In the genomic region with DNA sequence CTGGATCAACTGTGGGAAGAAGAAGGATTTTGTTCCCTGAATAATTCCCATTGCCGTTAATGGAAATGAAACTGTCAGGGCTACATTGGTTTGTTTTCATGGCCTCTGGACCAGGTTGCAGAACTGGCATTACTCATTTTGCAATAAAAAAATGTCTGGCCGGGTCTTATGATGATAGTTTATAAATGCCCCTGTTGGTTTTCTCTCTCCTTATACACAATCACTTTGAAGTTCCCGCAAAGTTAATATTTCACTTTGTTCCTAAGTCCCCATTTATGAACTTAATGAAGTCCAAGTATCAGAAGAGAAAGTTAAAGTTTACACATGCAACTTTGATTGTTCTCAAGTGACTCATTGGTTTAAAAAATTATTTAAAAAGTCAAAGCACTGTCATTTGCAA, we compare ENCODE assay signal across 20 cellular contexts.
"Had no signal": no experiment of that assay in that cellular context is flagged by ENCODE, and none has a peak within 500 bp of the region (broad histone marks: within the 10 kb centered on the region; RNA-seq: fewer than 3 reads in every experiment).

No MANE protein-coding gene starts in this region.

- H3K9me3 ChIP-seq: right atrium auricular region, suprapubic skin, transverse colon, uterus had no signal

- H3K36me3 ChIP-seq: right atrium auricular region, suprapubic skin, transverse colon, uterus had no signal

- H3K27me3 Mint-ChIP-seq: brain; effector memory CD8-positive, alpha-beta T cell; stimulated activated naive CD8-positive, alpha-beta T cell treated with anti-CD3 and anti-CD28 coated beads, Interleukin-15, amount 100 ng/mL, for 72 hours had no signal

- H3K27ac ChIP-seq: right atrium auricular region, skin epidermis, suprapubic skin, transverse colon, uterus had no signal

- H3K9me3 Mint-ChIP-seq: activated CD4-positive, alpha-beta memory T cell treated with anti-CD3 and anti-CD28 coated beads for 36 hours; activated naive CD8-positive, alpha-beta T cell treated with anti-CD3 and anti-CD28 coated beads, Interleukin-2, amount 10 ng/mL, durations not matched to agents 7 days and 5 days; activated T-helper 17 cell treated with anti-CD3 and anti-CD28 coated beads, Interleukin-2, amount 50 U/mL, for 72 hours; brain; effector memory CD8-positive, alpha-beta T cell; mesothelial cell of epicardium; stimulated activated naive CD8-positive, alpha-beta T cell treated with anti-CD3 and anti-CD28 coated beads, Interleukin-15, amount 100 ng/mL, for 72 hours; T-helper 2 cell treated with Interferon-gamma antibody and Interleukin-4, amounts not matched to agents 5 μg/mL and 100 μg/mL, for 36 hours had no signal

- ATAC-seq: activated T-helper 17 cell treated with anti-CD3 and anti-CD28 coated beads, Interleukin-2, amount 50 U/mL, for 72 hours; effector memory CD8-positive, alpha-beta T cell; stimulated activated naive CD8-positive, alpha-beta T cell treated with anti-CD3 and anti-CD28 coated beads, Interleukin-15, amount 100 ng/mL, for 72 hours had no signal

- H3K36me3 Mint-ChIP-seq: activated CD4-positive, alpha-beta memory T cell treated with anti-CD3 and anti-CD28 coated beads for 36 hours; activated naive CD8-positive, alpha-beta T cell treated with anti-CD3 and anti-CD28 coated beads, Interleukin-2, amount 10 ng/mL, durations not matched to agents 7 days and 5 days; brain; mesothelial cell of epicardium had no signal

- H3K27me3 ChIP-seq: right atrium auricular region, transverse colon, uterus had no signal

- H3K4me1 Mint-ChIP-seq: activated naive CD8-positive, alpha-beta T cell treated with anti-CD3 and anti-CD28 coated beads, Interleukin-2, amount 10 ng/mL, durations not matched to agents 7 days and 5 days; activated T-helper 17 cell treated with anti-CD3 and anti-CD28 coated beads, Interleukin-2, amount 50 U/mL, for 72 hours; mesothelial cell of epicardium; stimulated activated naive CD8-positive, alpha-beta T cell treated with anti-CD3 and anti-CD28 coated beads, Interleukin-15, amount 100 ng/mL, for 72 hours had no signal

- H3K4me3 ChIP-seq: right atrium auricular region, skin epidermis, suprapubic skin, transverse colon, uterus had no signal

- DNase-seq: activated CD4-positive, alpha-beta memory T cell treated with anti-CD3 and anti-CD28 coated beads for 36 hours; activated CD4-positive, alpha-beta T cell treated with anti-CD3 and anti-CD28 coated beads for 4 hours; activated naive CD4-positive, alpha-beta T cell; activated naive CD8-positive, alpha-beta T cell treated with anti-CD3 and anti-CD28 coated beads, Interleukin-2, amount 10 ng/mL, durations not matched to agents 7 days and 5 days; activated T-cell treated with anti-CD3 and anti-CD28 coated beads, Interleukin-2, amount 50 U/mL, for 1 hour; amygdala; caudate nucleus; effector memory CD8-positive, alpha-beta T cell; occipital lobe; stimulated activated CD4-positive, alpha-beta T cell treated with anti-CD3 and anti-CD28 coated beads, Interleukin-4, amount 100 ng/mL, for 1 hour; stimulated activated naive CD8-positive, alpha-beta T cell treated with anti-CD3 and anti-CD28 coated beads, Interleukin-15, amount 100 ng/mL, for 72 hours; transverse colon; uterus had no signal

- H3K4me3 Mint-ChIP-seq: activated CD4-positive, alpha-beta memory T cell treated with anti-CD3 and anti-CD28 coated beads for 36 hours; activated naive CD8-positive, alpha-beta T cell treated with anti-CD3 and anti-CD28 coated beads, Interleukin-2, amount 10 ng/mL, durations not matched to agents 7 days and 5 days; activated T-helper 17 cell treated with anti-CD3 and anti-CD28 coated beads, Interleukin-2, amount 50 U/mL, for 72 hours; brain; effector memory CD8-positive, alpha-beta T cell; mesothelial cell of epicardium; stimulated activated naive CD8-positive, alpha-beta T cell treated with anti-CD3 and anti-CD28 coated beads, Interleukin-15, amount 100 ng/mL, for 72 hours; T-helper 2 cell treated with Interferon-gamma antibody and Interleukin-4, amounts not matched to agents 5 μg/mL and 100 μg/mL, for 36 hours had no signal

- H3K27ac Mint-ChIP-seq: activated CD4-positive, alpha-beta memory T cell treated with anti-CD3 and anti-CD28 coated beads for 36 hours; activated naive CD8-positive, alpha-beta T cell treated with anti-CD3 and anti-CD28 coated beads, Interleukin-2, amount 10 ng/mL, durations not matched to agents 7 days and 5 days; activated T-helper 17 cell treated with anti-CD3 and anti-CD28 coated beads, Interleukin-2, amount 50 U/mL, for 72 hours; brain; effector memory CD8-positive, alpha-beta T cell; mesothelial cell of epicardium; T-helper 2 cell treated with Interferon-gamma antibody and Interleukin-4, amounts not matched to agents 5 μg/mL and 100 μg/mL, for 36 hours had no signal

- H3K4me1 ChIP-seq: right atrium auricular region, suprapubic skin, uterus had no signal
